Comparison of ENCODE assay signal across 26 cellular contexts in the genomic region with DNA sequence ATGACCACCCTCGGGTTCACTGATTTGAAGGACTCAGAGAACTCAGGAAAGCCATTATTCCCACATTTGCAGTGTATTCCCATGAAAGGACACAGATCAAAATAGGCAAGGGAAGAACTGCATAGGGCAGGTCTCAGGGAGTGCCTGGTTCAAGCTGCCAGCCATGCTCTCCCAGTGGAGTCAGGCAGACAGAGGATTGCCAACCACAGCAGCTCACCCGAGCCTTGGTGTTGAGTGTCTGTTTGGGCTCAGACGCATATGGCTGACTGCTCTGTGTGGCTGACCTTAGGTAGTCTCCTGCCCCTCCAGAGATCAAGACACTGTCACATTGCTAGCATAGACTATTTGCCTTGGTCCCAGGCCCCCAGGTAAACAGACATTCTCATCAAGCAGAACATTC.
"Had no signal": no experiment of that assay in that cellular context is flagged by ENCODE, and none has a peak within 500 bp of the region (broad histone marks: within the 10 kb centered on the region; RNA-seq: fewer than 3 reads in every experiment).

No MANE protein-coding gene starts in this region.

- H3K9me3 ChIP-seq: sigmoid colon, testis, upper lobe of left lung had no signal

- ATAC-seq: activated T-cell treated with anti-CD3 and anti-CD28 coated beads, Interleukin-2, amount 50 U/mL, for 4 hours; foreskin keratinocyte; left lobe of liver; natural killer cell treated with Interleukin-12 subunit alpha and Interleukin-12 subunit beta and Interleukin-15 and Interleukin-18, amount 100 ng/mL, for 72 hours; stimulated activated naive B cell treated with anti-CD40 and anti-IgM and Interleukin-4, amounts not matched to agents 10 μg/mL and 1 μg/mL and 100 μg/mL, for 72 hours; T-helper 17 cell had no signal

- H3K27me3 ChIP-seq: foreskin keratinocyte, sigmoid colon, testis, upper lobe of left lung had no signal

- H3K4me3 Mint-ChIP-seq: activated naive CD8-positive, alpha-beta T cell; activated T-cell treated with anti-CD3 and anti-CD28 coated beads, Interleukin-2, amount 50 U/mL, for 4 hours; mesothelial cell of epicardium; natural killer cell treated with Interleukin-12 subunit alpha and Interleukin-12 subunit beta and Interleukin-15 and Interleukin-18, amount 100 ng/mL, for 72 hours; stimulated activated naive B cell treated with anti-CD40 and anti-IgM and Interleukin-4, amounts not matched to agents 10 μg/mL and 1 μg/mL and 100 μg/mL, for 72 hours; T-helper 17 cell had no signal

- DNase-seq: activated CD4-positive, alpha-beta T cell treated with anti-CD3 and anti-CD28 coated beads for 4 hours; activated CD4-positive, alpha-beta T cell treated with anti-CD3 and anti-CD28 coated beads, Interleukin-2, amount 50 U/mL, for 48 hours; activated CD4-positive, CD25-positive, alpha-beta regulatory T cell; activated CD8-positive, alpha-beta memory T cell treated with anti-CD3 and anti-CD28 coated beads, Interleukin-2, amount 50 U/mL, for 48 hours; activated naive CD4-positive, alpha-beta T cell; activated T-cell treated with anti-CD3 and anti-CD28 coated beads, Interleukin-2, amount 50 U/mL, for 4 hours; cerebellar nuclear complex; effector CD4-positive, alpha-beta T cell; foreskin keratinocyte; nucleus accumbens; posterior cingulate gyrus; sigmoid colon; stimulated activated CD4-positive, alpha-beta T cell treated with anti-CD3 and anti-CD28 coated beads, Interleukin-2, amount 100 ng/mL, for 48 hours; stimulated activated CD8-positive, alpha-beta memory T cell treated with anti-CD3 and anti-CD28 coated beads, Interleukin-4, amount 100 ng/mL, for 48 hours; stimulated activated naive B cell treated with anti-CD40 and anti-IgM and Interleukin-4, amounts not matched to agents 10 μg/mL and 1 μg/mL and 100 μg/mL, for 72 hours; SW 1271; T-helper 17 cell; testis; upper lobe of left lung had no signal

- H3K9me3 Mint-ChIP-seq: activated T-cell treated with anti-CD3 and anti-CD28 coated beads, Interleukin-2, amount 50 U/mL, for 4 hours; activated T-helper 2 cell treated with anti-CD3 and anti-CD28 coated beads, Interferon-gamma antibody, Interleukin-2, Interleukin-4, amounts not matched to agents 10 μg/mL and 5 μg/mL and 100 μg/mL, durations not matched to agents 14 hours and 24 hours and 36 hours; mesothelial cell of epicardium; natural killer cell treated with Interleukin-12 subunit alpha and Interleukin-12 subunit beta and Interleukin-15 and Interleukin-18, amount 100 ng/mL, for 72 hours; stimulated activated naive B cell treated with anti-CD40 and anti-IgM and Interleukin-4, amounts not matched to agents 10 μg/mL and 1 μg/mL and 100 μg/mL, for 72 hours had no signal

- H3K27ac ChIP-seq: foreskin keratinocyte, testis, upper lobe of left lung had no signal

- H3K4me1 Mint-ChIP-seq: stimulated activated naive B cell treated with anti-CD40 and anti-IgM and Interleukin-4, amounts not matched to agents 10 μg/mL and 1 μg/mL and 100 μg/mL, for 72 hours had no signal

- H3K4me3 ChIP-seq: sigmoid colon, testis, upper lobe of left lung had no signal

- H3K27ac Mint-ChIP-seq: activated naive CD8-positive, alpha-beta T cell; activated T-helper 2 cell treated with anti-CD3 and anti-CD28 coated beads, Interferon-gamma antibody, Interleukin-2, Interleukin-4, amounts not matched to agents 10 μg/mL and 5 μg/mL and 100 μg/mL, durations not matched to agents 14 hours and 24 hours and 36 hours; natural killer cell treated with Interleukin-12 subunit alpha and Interleukin-12 subunit beta and Interleukin-15 and Interleukin-18, amount 100 ng/mL, for 72 hours; stimulated activated naive B cell treated with anti-CD40 and anti-IgM and Interleukin-4, amounts not matched to agents 10 μg/mL and 1 μg/mL and 100 μg/mL, for 72 hours; T-helper 17 cell had no signal

- H3K4me1 ChIP-seq: upper lobe of left lung had no signal

- H3K36me3 Mint-ChIP-seq: activated naive CD8-positive, alpha-beta T cell had no signal

- H3K27me3 Mint-ChIP-seq: activated naive CD8-positive, alpha-beta T cell; natural killer cell treated with Interleukin-12 subunit alpha and Interleukin-12 subunit beta and Interleukin-15 and Interleukin-18, amount 100 ng/mL, for 72 hours; stimulated activated naive B cell treated with anti-CD40 and anti-IgM and Interleukin-4, amounts not matched to agents 10 μg/mL and 1 μg/mL and 100 μg/mL, for 72 hours had no signal

- FAIRE-seq: bronchial epithelial cell, endometrium had no signal
